ENCODE assay signal across 8 cellular contexts in the genomic region with DNA sequence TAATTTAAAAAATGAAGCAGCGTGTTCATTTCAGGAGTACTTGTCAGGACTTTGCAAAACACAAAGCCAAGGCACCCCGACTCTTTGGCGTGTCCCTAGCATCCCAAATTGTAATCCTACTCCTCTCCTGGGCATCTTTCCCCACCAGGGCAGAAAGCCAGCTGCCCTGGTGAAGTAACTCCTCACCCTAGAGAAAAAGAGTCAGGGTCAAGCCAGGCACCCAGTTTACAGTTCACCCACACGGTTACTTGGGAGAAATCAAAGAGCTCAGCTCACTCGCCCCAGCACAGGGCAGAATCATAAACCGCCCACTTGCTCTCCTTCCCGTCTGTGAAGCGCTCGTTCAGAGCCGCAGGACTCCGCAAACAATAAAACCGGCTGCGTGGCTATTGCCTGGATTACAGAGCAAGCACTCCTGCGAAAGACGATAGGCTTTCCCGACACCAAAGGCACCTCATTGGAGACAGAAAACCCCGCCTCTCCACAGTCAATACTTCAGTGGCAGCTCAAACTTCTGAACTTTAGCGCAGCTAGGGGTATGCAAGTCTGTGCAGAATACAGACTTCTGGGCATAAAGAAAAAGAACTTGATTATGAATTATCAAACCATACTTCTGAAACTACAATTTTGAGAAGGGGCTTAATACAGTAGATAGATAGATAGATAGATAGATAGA.
DNase-seq lines count a peak whose midpoint lies in the region; ATAC-seq, FAIRE-seq and TF ChIP-seq lines count a peak whose summit lies in the region.

No MANE protein-coding gene starts in this region.

- H3K56ac ChIP-seq in H1 (replicated peaks; ENCODE audit: insufficient read length, low read depth, low read length), result no peak overlapping the region

- FAIRE-seq in H1 (lab: Jason Lieb, UNC), result no peak
- FAIRE-seq in GM19239 (lab: Jason Lieb, UNC), result no peak
- FAIRE-seq in RCC 7860 (lab: Jason Lieb, UNC), result no peak

- H3K9me3 ChIP-seq in H1 (ENCODE audit: insufficient read depth in 2 of 2, low read depth in 1 of 2, low read length in 1 of 2) (no peaks in the 10 kb centered on the region), upper lobe of left lung (no peaks in the 10 kb centered on the region)

- POLR2A ChIA-PET in H1 (lab: Charles Lee; ENCODE audit: partially characterized antibody), result interaction anchor here (1.1 to 2.4 kb wide), 4 partner anchors 9 to 33 kb away, joined by 3 to 8 read pairs (median 4); no protein-coding TSS in a partner anchor

- no peak overlapping the region for H3K23ac ChIP-seq in H1 (ENCODE audit: insufficient read length)

- no peak overlapping the region for H2AK5ac ChIP-seq in H1 (ENCODE audit: low read depth, low read length)

- no peak overlapping the region for H4K8ac ChIP-seq in H1 (ENCODE audit: extremely low read depth, insufficient read depth, low read length)

- peak overlapping the region; percentile 86 to 91 for H3K4me2 ChIP-seq in H1 (ENCODE audit: insufficient read depth in 1 of 2, low read depth in 2 of 2, low read length in 2 of 2)

- TF ChIP-seq CTCF in H1 (IDR thresholded peaks at IDR 0.05; ENCODE audit: control extremely low read depth in 1 of 3, insufficient read depth in 1 of 3, low read depth in 1 of 3, low read length in 3 of 3) (no peak), upper lobe of left lung (IDR thresholded peaks at IDR 0.05) (no peak)

- peak overlapping the region in 3 of 4 experiments; percentile 56 to 64 (median 61); a peak in 5 of 7 replicates for H3K9ac ChIP-seq in H1 (replicated peaks in 1 of 4; ENCODE audit: extremely low read depth in 1 of 4, low read depth in 3 of 4, low read length in 3 of 4)

- H4K91ac ChIP-seq in H1 (replicated peaks; ENCODE audit: insufficient read length, low read length), result no peak overlapping the region

- H2BK15ac ChIP-seq in H1 (ENCODE audit: low read length), result no peak overlapping the region

- H3K4me3 ChIP-seq in H7 (ENCODE audit: insufficient read depth, low read depth, low read length) (peak overlapping the region; percentile 42), H1 (ENCODE audit: extremely low read depth in 1 of 4, insufficient read depth in 2 of 4, low read depth in 3 of 4, low read length in 4 of 4) (peak overlapping the region; percentile 50 to 66 (median 62)), upper lobe of left lung (peak overlapping the region in 3 of 4 donors; percentile 35 to 47 (median 43))

- H2BK20ac ChIP-seq in H1 (ENCODE audit: low read length), result no peak overlapping the region

- peaks cover 10% of the 10 kb centered on the region; the same call in 1 of the 2 replicates for H3K23me2 ChIP-seq in H1 (ENCODE audit: low read depth, low read length)

- H2BK5ac ChIP-seq in H1 (ENCODE audit: low read depth, low read length), result no peak overlapping the region

- no peak overlapping the region; the same call in 1 of the 2 replicates for H2BK12ac ChIP-seq in H1 (ENCODE audit: low read depth, low read length)

- H3K36me3 ChIP-seq in H7 (replicated peaks; ENCODE audit: control insufficient read depth, insufficient read depth, low read length), result no peaks in the 10 kb centered on the region
- no peaks in the 10 kb centered on the region for H3K36me3 ChIP-seq in H1 (ENCODE audit: control insufficient read depth in 2 of 4, insufficient read depth in 4 of 4, low read length in 3 of 4)
- H3K36me3 ChIP-seq in upper lobe of left lung, result no peaks in the 10 kb centered on the region

- H3K4me1 ChIP-seq in H1 (replicated peaks in 1 of 4; ENCODE audit: control insufficient read depth in 3 of 4, insufficient read depth in 4 of 4, low read length in 3 of 4), result peaks cover 0 to 19% (median 6%) of the 10 kb centered on the region in 4 experiments; a peak in 5 of 7 replicates
- H3K4me1 ChIP-seq in upper lobe of left lung, result peaks cover 0 to 30% (median 5%) of the 10 kb centered on the region in 4 donors

- no peak overlapping the region for H2AFZ ChIP-seq in H1 (ENCODE audit: low read length)

- H3K79me1 ChIP-seq in H1 (ENCODE audit: low read depth, low read length), result no peaks in the 10 kb centered on the region; the same call in 1 of the 2 replicates

- H4K5ac ChIP-seq in H1 (ENCODE audit: insufficient read length, low read depth, low read length), result no peak overlapping the region

- TF ChIP-seq EP300 in H1 (IDR thresholded peaks at IDR 0.05; ENCODE audit: borderline replicate concordance in 1 of 2, low read depth in 2 of 2, low read length in 2 of 2) (no peak), upper lobe of left lung (IDR thresholded peaks at IDR 0.05) (peak in 1 of 4 donors; percentile 24)

- WGBS in H1 (ENCODE audit: extremely low coverage in 1 of 2, insufficient coverage in 1 of 2, insufficient read length in 1 of 2, insufficient replicate concordance in 2 of 2, low coverage in 1 of 2, low lambda C conversion rate in 2 of 2, missing lambda C conversion rate in 1 of 2), 2 experiments, result 4% methylated on average over 18 of the region's 18 CpGs; no CpG with 5 or more reads in 1 of the 2 experiments
- WGBS in upper lobe of left lung, 2 donors, result 3 to 6% methylated on average over 18 of the region's 18 CpGs

- CTCF ChIA-PET in H1 (lab: Charles Lee; ENCODE audit: partially characterized antibody), result interaction anchor here (0.7 to 2.6 kb wide), 9 partner anchors 11 to 193 kb away, joined by 3 to 15 read pairs (median 3); no protein-coding TSS in a partner anchor

- peaks cover 0 to 44% of the 10 kb centered on the region in 2 experiments; a peak in 2 of 4 replicates for H3K79me2 ChIP-seq in H1 (ENCODE audit: control insufficient read depth in 1 of 2, insufficient read depth in 2 of 2, low read length in 2 of 2)

- H3K27me3 ChIP-seq in H7 (ENCODE audit: control insufficient read depth, insufficient read depth, low read length), result no peaks in the 10 kb centered on the region
- H3K27me3 ChIP-seq in H1 (replicated peaks in 1 of 4; ENCODE audit: control insufficient read depth in 3 of 4, extremely low read depth in 1 of 4, insufficient read depth in 3 of 4, low read length in 3 of 4), result no peaks in the 10 kb centered on the region
- H3K27me3 ChIP-seq in upper lobe of left lung, result no peaks in the 10 kb centered on the region

- 0 out of 2 replicates have a peak overlapping the region, but pooled peaks have one; percentile 5 for H3K27ac ChIP-seq in H1 (ENCODE audit: low read depth, low read length)
- peak overlapping the region; percentile 41 to 65 (median 56) for H3K27ac ChIP-seq in upper lobe of left lung

- TF ChIP-seq POLR2A in H1 (IDR thresholded peaks at IDR 0.05; ENCODE audit: control extremely low read depth in 1 of 2, low read depth in 2 of 2, low read length in 2 of 2) (peak in 1 of 2 experiments; percentile 73; a peak in 2 of 3 replicates), upper lobe of left lung (IDR thresholded peaks at IDR 0.05) (peak in 3 of 4 donors; percentile 50 to 81 (median 50))

- H3K4ac ChIP-seq in H1 (replicated peaks; ENCODE audit: insufficient read length, low read depth, low read length), result no peak overlapping the region

- no peak overlapping the region for H2BK120ac ChIP-seq in H1 (replicated peaks; ENCODE audit: low read depth, low read length)

- no peak for TF ChIP-seq RAD21 in H1 (IDR thresholded peaks at IDR 0.05 in 1 of 2, conservative IDR thresholded peaks at IDR 0.05 in 1 of 2; ENCODE audit: low read depth in 2 of 2, low read length in 2 of 2)

- peaks cover 1 to 4% of the 10 kb centered on the region in 2 experiments for H4K20me1 ChIP-seq in H1 (replicated peaks in 1 of 2; ENCODE audit: control insufficient read depth in 1 of 2, insufficient read depth in 2 of 2, low read length in 2 of 2)

- H3K14ac ChIP-seq in H1 (ENCODE audit: insufficient read length), result no peak overlapping the region

- H3K18ac ChIP-seq in H1 (ENCODE audit: extremely low read depth, low read length), result no peak overlapping the region

- DNase-seq in H7, result peak; percentile 74
- peak; percentile 90 for DNase-seq in NCI-H510A treated with DMSO at 0.1 percent for 48 hours (lab: John Stamatoyannopoulos, UW)
- DNase-seq in H1 (ENCODE audit: low read depth in 1 of 2, low spot score in 2 of 2), result peak in 1 of 2 experiments; percentile 64
- peak; percentile 83 to 87 for DNase-seq in lung microvascular endothelial cell (ENCODE audit: low read depth in 2 of 2)
- DNase-seq in upper lobe of left lung, result peak in 1 of 2 donors; percentile 91
- DNase-seq in GM19239 (ENCODE audit: insufficient read length, low spot score), result no peak
- DNase-seq in RCC 7860 (ENCODE audit: low spot score), result no peak

- ATAC-seq in upper lobe of left lung (ENCODE audit: low FRiP score in 2 of 2) (peak; percentile 93), GM18520 (IDR thresholded peaks at IDR 0.05; ENCODE audit: unreplicated experiment) (no peak)

TF ChIP-seq in H1, 55 proteins besides CTCF, POLR2A, EP300 and RAD21 (continues in another document):
- TF ChIP-seq TAF1 (IDR thresholded peaks at IDR 0.05; ENCODE audit: low read depth, low read length) (peak; percentile 48; the same call in 1 of the 2 replicates), KDM5A (IDR thresholded peaks at IDR 0.05; ENCODE audit: low read length) (no peak), ASH2L (IDR thresholded peaks at IDR 0.05; ENCODE audit: low read length) (peak; percentile 68), NANOG (IDR thresholded peaks at IDR 0.05; ENCODE audit: insufficient read depth, low read depth, low read length, poor library complexity, severe bottlenecking) (no peak), BRCA1 (IDR thresholded peaks at IDR 0.05; ENCODE audit: low read depth, low read length) (no peak), KDM4A (IDR thresholded peaks at IDR 0.05; ENCODE audit: low read depth, low read length, severe bottlenecking) (peak; percentile 24), E2F6 (IDR thresholded peaks at IDR 0.05) (peak; percentile 32; the same call in 1 of the 2 replicates), SUZ12 (IDR thresholded peaks at IDR 0.05; ENCODE audit: low read length) (no peak), CTBP2 (IDR thresholded peaks at IDR 0.05; ENCODE audit: borderline replicate concordance, insufficient read depth, insufficient read length, low read length) (no peak), HDAC2 (IDR thresholded peaks at IDR 0.05; ENCODE audit: borderline replicate concordance in 1 of 2, low read depth in 2 of 2, low read length in 2 of 2) (0 out of 4 replicates have a peak, but pooled peaks of 1 of the 2 experiments have one; percentile 39), SRF (IDR thresholded peaks at IDR 0.05; ENCODE audit: low read depth, low read length) (no peak), RXRA (IDR thresholded peaks at IDR 0.05; ENCODE audit: insufficient read depth, low read depth, low read length) (no peak), RBBP5 (IDR thresholded peaks at IDR 0.05; ENCODE audit: borderline replicate concordance, low read depth, low read length) (0 out of 2 replicates have a peak, but pooled peaks have one; percentile 47), CHD1 (IDR thresholded peaks at IDR 0.05; ENCODE audit: low read depth, low read length) (no peak)

Comparison
In these comparisons a context has a peak if more than half of its experiments do, and no peak if none do; other contexts are left out.
1. DNase-seq: peak in H7 (single experiment), NCI-H510A treated with DMSO at 0.1 percent for 48 hours (single experiment) and lung microvascular endothelial cell (2 of 2); none in GM19239 (single experiment) and RCC 7860 (single experiment).
2. Peak in every context shown above with its lines, with median percentiles within 50 percentile points of each other: H3K4me3 ChIP-seq.